Comparison of ENCODE assay signal across 2 cellular contexts in genomic region chr17:6948976-6949375, GRCh38.
TF ChIP-seq lines count a peak whose summit lies in the region.

No MANE protein-coding gene starts in this region.

TF ChIP-seq in SK-N-SH, 30 proteins besides CTCF, POLR2A, EP300 and RAD21 (continued from another document):
- TF ChIP-seq, protein P1, sequence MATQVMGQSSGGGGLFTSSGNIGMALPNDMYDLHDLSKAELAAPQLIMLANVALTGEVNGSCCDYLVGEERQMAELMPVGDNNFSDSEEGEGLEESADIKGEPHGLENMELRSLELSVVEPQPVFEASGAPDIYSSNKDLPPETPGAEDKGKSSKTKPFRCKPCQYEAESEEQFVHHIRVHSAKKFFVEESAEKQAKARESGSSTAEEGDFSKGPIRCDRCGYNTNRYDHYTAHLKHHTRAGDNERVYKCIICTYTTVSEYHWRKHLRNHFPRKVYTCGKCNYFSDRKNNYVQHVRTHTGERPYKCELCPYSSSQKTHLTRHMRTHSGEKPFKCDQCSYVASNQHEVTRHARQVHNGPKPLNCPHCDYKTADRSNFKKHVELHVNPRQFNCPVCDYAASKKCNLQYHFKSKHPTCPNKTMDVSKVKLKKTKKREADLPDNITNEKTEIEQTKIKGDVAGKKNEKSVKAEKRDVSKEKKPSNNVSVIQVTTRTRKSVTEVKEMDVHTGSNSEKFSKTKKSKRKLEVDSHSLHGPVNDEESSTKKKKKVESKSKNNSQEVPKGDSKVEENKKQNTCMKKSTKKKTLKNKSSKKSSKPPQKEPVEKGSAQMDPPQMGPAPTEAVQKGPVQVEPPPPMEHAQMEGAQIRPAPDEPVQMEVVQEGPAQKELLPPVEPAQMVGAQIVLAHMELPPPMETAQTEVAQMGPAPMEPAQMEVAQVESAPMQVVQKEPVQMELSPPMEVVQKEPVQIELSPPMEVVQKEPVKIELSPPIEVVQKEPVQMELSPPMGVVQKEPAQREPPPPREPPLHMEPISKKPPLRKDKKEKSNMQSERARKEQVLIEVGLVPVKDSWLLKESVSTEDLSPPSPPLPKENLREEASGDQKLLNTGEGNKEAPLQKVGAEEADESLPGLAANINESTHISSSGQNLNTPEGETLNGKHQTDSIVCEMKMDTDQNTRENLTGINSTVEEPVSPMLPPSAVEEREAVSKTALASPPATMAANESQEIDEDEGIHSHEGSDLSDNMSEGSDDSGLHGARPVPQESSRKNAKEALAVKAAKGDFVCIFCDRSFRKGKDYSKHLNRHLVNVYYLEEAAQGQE (IDR thresholded peaks at IDR 0.05; ENCODE audit: low read depth, low read length) = no peak
- TF ChIP-seq, protein P2, sequence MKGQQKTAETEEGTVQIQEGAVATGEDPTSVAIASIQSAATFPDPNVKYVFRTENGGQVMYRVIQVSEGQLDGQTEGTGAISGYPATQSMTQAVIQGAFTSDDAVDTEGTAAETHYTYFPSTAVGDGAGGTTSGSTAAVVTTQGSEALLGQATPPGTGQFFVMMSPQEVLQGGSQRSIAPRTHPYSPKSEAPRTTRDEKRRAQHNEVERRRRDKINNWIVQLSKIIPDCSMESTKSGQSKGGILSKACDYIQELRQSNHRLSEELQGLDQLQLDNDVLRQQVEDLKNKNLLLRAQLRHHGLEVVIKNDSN (IDR thresholded peaks at IDR 0.05; ENCODE audit: borderline replicate concordance, low read depth) = no peak
- TF ChIP-seq TEAD4 (IDR thresholded peaks at IDR 0.05; ENCODE audit: borderline replicate concordance, insufficient read depth) = no peak
- TF ChIP-seq ZBTB33 (IDR thresholded peaks at IDR 0.05; ENCODE audit: borderline replicate concordance, low read depth) = no peak
- no peak for TF ChIP-seq FOXJ3 (CRISPR knock-in tag; IDR thresholded peaks at IDR 0.05)
- TF ChIP-seq SMC3 (IDR thresholded peaks at IDR 0.05; ENCODE audit: low read depth, low read length) = no peak
- TF ChIP-seq FOSL2 (IDR thresholded peaks at IDR 0.05; ENCODE audit: borderline replicate concordance, low read depth) = no peak
- TF ChIP-seq, protein P3, sequence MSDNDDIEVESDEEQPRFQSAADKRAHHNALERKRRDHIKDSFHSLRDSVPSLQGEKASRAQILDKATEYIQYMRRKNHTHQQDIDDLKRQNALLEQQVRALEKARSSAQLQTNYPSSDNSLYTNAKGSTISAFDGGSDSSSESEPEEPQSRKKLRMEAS (IDR thresholded peaks at IDR 0.05; ENCODE audit: low read depth) = no peak
- no peak for TF ChIP-seq RCOR1 (IDR thresholded peaks at IDR 0.05; ENCODE audit: low read length)
- no peak for TF ChIP-seq YY1 (IDR thresholded peaks at IDR 0.05; ENCODE audit: low read depth)
- TF ChIP-seq GABPA (IDR thresholded peaks at IDR 0.05; ENCODE audit: low read depth) = no peak
- no peak for TF ChIP-seq RXRA (IDR thresholded peaks at IDR 0.05; ENCODE audit: borderline replicate concordance, low read depth)
- TF ChIP-seq SIN3A (IDR thresholded peaks at IDR 0.05; ENCODE audit: borderline replicate concordance, low read depth, low read length) = no peak
TF ChIP-seq in SK-N-SH: peak in this region for 0.

TF ChIP-seq in SK-N-SH treated with all-trans-retinoic acid at 6 μM for 48 hours, 23 proteins besides CTCF, POLR2A, EP300 and RAD21 (continued from another document):
- TF ChIP-seq CSRNP3 (CRISPR knock-in tag; IDR thresholded peaks at IDR 0.05) (no peak), TCF4 (CRISPR knock-in tag; IDR thresholded peaks at IDR 0.05; ENCODE audit: borderline replicate concordance) (no peak)
